1 cellular context compared by ENCODE assay signal in the genomic region with DNA sequence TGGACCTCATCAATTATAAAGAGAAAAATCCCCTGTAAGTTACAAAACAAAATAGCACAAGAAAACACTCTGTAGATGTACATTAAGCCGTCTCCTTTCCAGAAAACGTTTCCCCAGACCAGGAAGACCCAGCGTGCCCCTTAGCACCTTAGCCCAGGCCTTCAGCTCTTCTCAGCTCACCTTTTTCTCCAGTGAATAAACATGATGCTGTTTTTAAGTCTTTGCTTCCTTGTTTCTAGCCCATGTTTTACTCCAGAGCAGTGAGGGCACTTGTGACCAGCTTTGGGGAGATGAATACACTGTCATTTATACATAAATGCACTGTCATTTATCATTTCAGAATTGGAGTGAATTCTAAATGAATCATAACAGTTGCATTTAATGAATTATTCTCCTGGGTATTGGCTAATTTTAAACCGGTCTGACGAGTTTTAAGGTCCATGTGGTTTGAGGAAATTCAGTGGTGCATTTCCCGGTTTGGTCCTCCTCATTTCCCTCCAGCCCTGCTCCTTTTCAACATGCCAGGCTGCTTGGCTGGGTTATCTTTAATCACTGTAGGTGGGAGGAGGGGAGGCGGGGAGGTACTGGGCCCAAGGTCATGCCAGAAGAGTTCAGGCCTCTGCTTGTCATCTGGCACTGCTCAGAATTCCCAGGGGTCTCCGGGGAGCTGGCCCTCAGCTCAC.
TF ChIP-seq lines count a peak whose summit lies in the region.

No MANE protein-coding gene starts in this region.

TF ChIP-seq in GM23338, 12 proteins besides CTCF, POLR2A, EP300 and RAD21 (continued from another document):
- TF ChIP-seq, protein P1, sequence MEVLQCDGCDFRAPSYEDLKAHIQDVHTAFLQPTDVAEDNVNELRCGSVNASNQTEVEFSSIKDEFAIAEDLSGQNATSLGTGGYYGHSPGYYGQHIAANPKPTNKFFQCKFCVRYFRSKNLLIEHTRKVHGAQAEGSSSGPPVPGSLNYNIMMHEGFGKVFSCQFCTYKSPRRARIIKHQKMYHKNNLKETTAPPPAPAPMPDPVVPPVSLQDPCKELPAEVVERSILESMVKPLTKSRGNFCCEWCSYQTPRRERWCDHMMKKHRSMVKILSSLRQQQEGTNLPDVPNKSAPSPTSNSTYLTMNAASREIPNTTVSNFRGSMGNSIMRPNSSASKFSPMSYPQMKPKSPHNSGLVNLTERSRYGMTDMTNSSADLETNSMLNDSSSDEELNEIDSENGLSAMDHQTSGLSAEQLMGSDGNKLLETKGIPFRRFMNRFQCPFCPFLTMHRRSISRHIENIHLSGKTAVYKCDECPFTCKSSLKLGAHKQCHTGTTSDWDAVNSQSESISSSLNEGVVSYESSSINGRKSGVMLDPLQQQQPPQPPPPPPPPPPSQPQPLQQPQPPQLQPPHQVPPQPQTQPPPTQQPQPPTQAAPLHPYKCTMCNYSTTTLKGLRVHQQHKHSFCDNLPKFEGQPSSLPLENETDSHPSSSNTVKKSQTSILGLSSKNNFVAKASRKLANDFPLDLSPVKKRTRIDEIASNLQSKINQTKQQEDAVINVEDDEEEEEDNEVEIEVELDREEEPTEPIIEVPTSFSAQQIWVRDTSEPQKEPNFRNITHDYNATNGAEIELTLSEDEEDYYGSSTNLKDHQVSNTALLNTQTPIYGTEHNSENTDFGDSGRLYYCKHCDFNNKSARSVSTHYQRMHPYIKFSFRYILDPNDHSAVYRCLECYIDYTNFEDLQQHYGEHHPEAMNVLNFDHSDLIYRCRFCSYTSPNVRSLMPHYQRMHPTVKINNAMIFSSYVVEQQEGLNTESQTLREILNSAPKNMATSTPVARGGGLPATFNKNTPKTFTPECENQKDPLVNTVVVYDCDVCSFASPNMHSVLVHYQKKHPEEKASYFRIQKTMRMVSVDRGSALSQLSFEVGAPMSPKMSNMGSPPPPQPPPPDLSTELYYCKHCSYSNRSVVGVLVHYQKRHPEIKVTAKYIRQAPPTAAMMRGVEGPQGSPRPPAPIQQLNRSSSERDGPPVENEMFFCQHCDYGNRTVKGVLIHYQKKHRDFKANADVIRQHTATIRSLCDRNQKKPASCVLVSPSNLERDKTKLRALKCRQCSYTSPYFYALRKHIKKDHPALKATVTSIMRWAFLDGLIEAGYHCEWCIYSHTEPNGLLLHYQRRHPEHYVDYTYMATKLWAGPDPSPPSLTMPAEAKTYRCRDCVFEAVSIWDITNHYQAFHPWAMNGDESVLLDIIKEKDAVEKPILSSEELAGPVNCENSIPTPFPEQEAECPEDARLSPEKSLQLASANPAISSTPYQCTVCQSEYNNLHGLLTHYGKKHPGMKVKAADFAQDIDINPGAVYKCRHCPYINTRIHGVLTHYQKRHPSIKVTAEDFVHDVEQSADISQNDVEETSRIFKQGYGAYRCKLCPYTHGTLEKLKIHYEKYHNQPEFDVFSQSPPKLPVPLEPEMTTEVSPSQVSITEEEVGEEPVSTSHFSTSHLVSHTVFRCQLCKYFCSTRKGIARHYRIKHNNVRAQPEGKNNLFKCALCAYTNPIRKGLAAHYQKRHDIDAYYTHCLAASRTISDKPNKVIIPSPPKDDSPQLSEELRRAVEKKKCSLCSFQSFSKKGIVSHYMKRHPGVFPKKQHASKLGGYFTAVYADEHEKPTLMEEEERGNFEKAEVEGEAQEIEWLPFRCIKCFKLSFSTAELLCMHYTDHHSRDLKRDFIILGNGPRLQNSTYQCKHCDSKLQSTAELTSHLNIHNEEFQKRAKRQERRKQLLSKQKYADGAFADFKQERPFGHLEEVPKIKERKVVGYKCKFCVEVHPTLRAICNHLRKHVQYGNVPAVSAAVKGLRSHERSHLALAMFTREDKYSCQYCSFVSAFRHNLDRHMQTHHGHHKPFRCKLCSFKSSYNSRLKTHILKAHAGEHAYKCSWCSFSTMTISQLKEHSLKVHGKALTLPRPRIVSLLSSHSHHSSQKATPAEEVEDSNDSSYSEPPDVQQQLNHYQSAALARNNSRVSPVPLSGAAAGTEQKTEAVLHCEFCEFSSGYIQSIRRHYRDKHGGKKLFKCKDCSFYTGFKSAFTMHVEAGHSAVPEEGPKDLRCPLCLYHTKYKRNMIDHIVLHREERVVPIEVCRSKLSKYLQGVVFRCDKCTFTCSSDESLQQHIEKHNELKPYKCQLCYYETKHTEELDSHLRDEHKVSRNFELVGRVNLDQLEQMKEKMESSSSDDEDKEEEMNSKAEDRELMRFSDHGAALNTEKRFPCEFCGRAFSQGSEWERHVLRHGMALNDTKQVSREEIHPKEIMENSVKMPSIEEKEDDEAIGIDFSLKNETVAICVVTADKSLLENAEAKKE (CRISPR knock-in tag; IDR thresholded peaks at IDR 0.05): no peak
- TF ChIP-seq NANOG (IDR thresholded peaks at IDR 0.05; ENCODE audit: borderline replicate concordance) (no peak), STAT1 (IDR thresholded peaks at IDR 0.05; ENCODE audit: unreplicated experiment) (no peak), POLR2AphosphoS5 (IDR thresholded peaks at IDR 0.05; ENCODE audit: low read depth) (no peak), ZNF331 (CRISPR knock-in tag; IDR thresholded peaks at IDR 0.05; ENCODE audit: low read depth) (no peak), EZH2 (IDR thresholded peaks at IDR 0.05; ENCODE audit: low read depth, unreplicated experiment) (no peak)
